ENCODE assay signal across 8 cellular contexts in genomic region chr13:113296842-113297369, GRCh38.
DNase-seq lines count a peak whose midpoint lies in the region; ATAC-seq and TF ChIP-seq lines count a peak whose summit lies in the region.

TSS of gene LAMP1 (plus strand) at chr13:113297239. CDS start at chr13:113297435, 196 bp downstream.

- DNase-seq in AG10803 (ENCODE audit: low read depth), result peak; percentile 99
- peak; percentile 54 for DNase-seq in NCI-H446 treated with DMSO at 0.1 percent for 48 hours (lab: John Stamatoyannopoulos, UW)
- DNase-seq in central memory CD8-positive, alpha-beta T cell (ENCODE audit: low spot score in 2 of 2), result peak; percentile 97 to 99
- DNase-seq in iris pigment epithelial cell (ENCODE audit: low read depth), result peak; percentile 97
- peak; percentile 98 to 99 for DNase-seq in stimulated activated CD4-positive, alpha-beta T cell treated with anti-CD3 and anti-CD28 coated beads, Interleukin-12 subunit alpha, Interleukin-12 subunit beta, amount 100 ng/mL, for 24 hours (ENCODE audit: low read depth in 2 of 2)

- peak within 1 kb of the TSS; percentile 98 for H3K27ac Mint-ChIP-seq in central memory CD8-positive, alpha-beta T cell (ENCODE audit: low read depth)

- peaks cover 21% of the 10 kb centered on the region for H3K27me3 Mint-ChIP-seq in central memory CD8-positive, alpha-beta T cell

- peak within 1 kb of the TSS; percentile 86 for H3K4me3 Mint-ChIP-seq in central memory CD8-positive, alpha-beta T cell

- TF ChIP-seq CTCF in AG10803 (conservative IDR thresholded peaks at IDR 0.05; ENCODE audit: low read length), result no peak

- ATAC-seq in GM19043 (IDR thresholded peaks at IDR 0.05; ENCODE audit: low read depth, unreplicated experiment) (peak; percentile 75), HG03354 (IDR thresholded peaks at IDR 0.05; ENCODE audit: poor library complexity, severe bottlenecking, unreplicated experiment) (peak; percentile 79)
- ATAC-seq in activated CD4-positive, CD25-positive, alpha-beta regulatory T cell treated with anti-CD3 and anti-CD28 coated beads, Interleukin-2, amount 50 U/mL, for 24 hours, result peak; percentile 82 to 88
- peak; percentile 85 for ATAC-seq in central memory CD8-positive, alpha-beta T cell (replicated peaks; ENCODE audit: extremely low read depth, poor library complexity, severe bottlenecking)

- H3K4me1 Mint-ChIP-seq in central memory CD8-positive, alpha-beta T cell, result peaks cover 34% of the 10 kb centered on the region

- H3K36me3 Mint-ChIP-seq in central memory CD8-positive, alpha-beta T cell (ENCODE audit: insufficient read depth), result peaks cover 34% of the 10 kb centered on the region

- H3K4me3 ChIP-seq in AG10803 (ENCODE audit: low read length), result peak within 1 kb of the TSS; percentile 92

- peaks cover 5% of the 10 kb centered on the region for H3K9me3 Mint-ChIP-seq in central memory CD8-positive, alpha-beta T cell

Comparison
In these comparisons a context has a peak if more than half of its experiments do, and no peak if none do; other contexts are left out.
1. Peak in every context shown above with its lines: DNase-seq, ATAC-seq and H3K4me3 ChIP-seq.